In the genomic region with DNA sequence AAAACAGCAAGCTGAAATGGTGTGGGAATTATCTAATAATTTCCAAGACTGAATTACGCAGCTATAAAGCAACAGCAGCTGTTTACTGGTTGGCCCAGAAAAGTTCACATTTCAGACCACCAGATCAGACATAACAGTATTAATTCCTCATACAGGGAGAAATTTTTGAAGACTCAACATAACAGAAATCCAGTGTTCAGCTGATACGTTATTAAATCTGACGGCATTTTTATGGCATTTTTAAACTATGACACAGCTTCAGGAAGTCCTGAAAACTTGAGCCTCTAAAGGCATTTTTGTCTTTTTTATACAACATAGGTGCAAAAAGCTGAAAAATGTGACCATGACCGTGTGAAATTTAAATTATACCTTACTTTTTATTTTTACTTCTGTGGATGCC, we compare ENCODE assay signal across 24 cellular contexts.
DNase-seq lines count a peak whose midpoint lies in the region; ATAC-seq and TF ChIP-seq lines count a peak whose summit lies in the region.
"Had no signal": no experiment of that assay in that cellular context is flagged by ENCODE, and none has a peak within 500 bp of the region (broad histone marks: within the 10 kb centered on the region; RNA-seq: fewer than 3 reads in every experiment).

No MANE protein-coding gene starts in this region.

- TF ChIP-seq CTCF in fibroblast of pulmonary artery (IDR thresholded peaks at IDR 0.05; ENCODE audit: low read length, missing control alignments): no peak

- H3K4me3 ChIP-seq in fibroblast of pulmonary artery (replicated peaks; ENCODE audit: low read depth, low read length): no peak overlapping the region
- H3K4me3 ChIP-seq: breast epithelium, ovary, tibial artery had no signal

- intact Hi-C loops in sciatic nerve (cut with DNase I): no loop called here
- intact Hi-C loops in posterior cingulate gyrus (cut with DNase I): no loop called here

- DNase-seq in HCEC 1CT: peak; percentile 27
- peak; percentile 26 for DNase-seq in fibroblast of pulmonary artery (ENCODE audit: low read depth)
- no peak for DNase-seq in sciatic nerve (ENCODE audit: low spot score)
- no peak for DNase-seq in posterior cingulate gyrus
- no peak for DNase-seq in NCI-H1417 treated with DMSO at 0.1 percent for 48 hours (lab: John Stamatoyannopoulos, UW)
- DNase-seq in stimulated activated CD4-positive, alpha-beta T cell treated with anti-CD3 and anti-CD28 coated beads, Interleukin-4, amount 100 ng/mL, for 24 hours: no peak
- DNase-seq: activated CD4-positive, alpha-beta T cell treated with anti-CD3 and anti-CD28 coated beads for 48 hours; CD4-positive, alpha-beta T cell; cortex of kidney; DMS153; kidney; MM.1S; naive B cell; NCI-H2171; NCI-H748 treated with DMSO at 0.1 percent for 48 hours; ovary; stimulated activated CD4-positive, alpha-beta T cell treated with anti-CD3 and anti-CD28 coated beads, Interleukin-1b, Interleukin-23, amount 100 ng/mL, for 48 hours; stimulated activated naive B cell treated with anti-CD40 and anti-IgM and Interleukin-4, amounts not matched to agents 10 μg/mL and 1 μg/mL and 100 μg/mL, for 72 hours; T-cell; tibial artery had no signal

- ATAC-seq in SK-N-SH treated with all-trans-retinoic acid at 6 μM for 48 hours: peak; percentile 81
- peak; percentile 13 for ATAC-seq in sciatic nerve
- no peak for ATAC-seq in GM21529 (IDR thresholded peaks at IDR 0.05; ENCODE audit: unreplicated experiment)
- ATAC-seq: HCT116; stimulated activated naive B cell treated with anti-CD40 and anti-IgM and Interleukin-4, amounts not matched to agents 10 μg/mL and 1 μg/mL and 100 μg/mL, for 72 hours; T-cell had no signal

TF ChIP-seq in SK-N-SH treated with all-trans-retinoic acid at 6 μM for 48 hours, 23 proteins besides CTCF, POLR2A, EP300 and RAD21:
- TF ChIP-seq PATZ1 (CRISPR knock-in tag; IDR thresholded peaks at IDR 0.05; ENCODE audit: borderline replicate concordance) (no peak), SNAI2 (CRISPR knock-in tag; IDR thresholded peaks at IDR 0.05) (no peak), CSRNP3 (CRISPR knock-in tag; IDR thresholded peaks at IDR 0.05) (no peak), GLIS3 (CRISPR knock-in tag; IDR thresholded peaks at IDR 0.05) (no peak), ISL1 (CRISPR knock-in tag; IDR thresholded peaks at IDR 0.05) (no peak), ZC3H10 (CRISPR knock-in tag; IDR thresholded peaks at IDR 0.05) (no peak), ZFP3 (CRISPR knock-in tag; IDR thresholded peaks at IDR 0.05) (no peak), RARB (CRISPR knock-in tag; IDR thresholded peaks at IDR 0.05) (no peak), ARNTL (CRISPR knock-in tag; IDR thresholded peaks at IDR 0.05; ENCODE audit: borderline replicate concordance, low read depth) (no peak), PPARA (CRISPR knock-in tag; IDR thresholded peaks at IDR 0.05; ENCODE audit: borderline replicate concordance) (no peak), ZNF70 (CRISPR knock-in tag; IDR thresholded peaks at IDR 0.05) (no peak), ZFP30 (CRISPR knock-in tag; IDR thresholded peaks at IDR 0.05) (no peak)
- TF ChIP-seq, protein P1, sequence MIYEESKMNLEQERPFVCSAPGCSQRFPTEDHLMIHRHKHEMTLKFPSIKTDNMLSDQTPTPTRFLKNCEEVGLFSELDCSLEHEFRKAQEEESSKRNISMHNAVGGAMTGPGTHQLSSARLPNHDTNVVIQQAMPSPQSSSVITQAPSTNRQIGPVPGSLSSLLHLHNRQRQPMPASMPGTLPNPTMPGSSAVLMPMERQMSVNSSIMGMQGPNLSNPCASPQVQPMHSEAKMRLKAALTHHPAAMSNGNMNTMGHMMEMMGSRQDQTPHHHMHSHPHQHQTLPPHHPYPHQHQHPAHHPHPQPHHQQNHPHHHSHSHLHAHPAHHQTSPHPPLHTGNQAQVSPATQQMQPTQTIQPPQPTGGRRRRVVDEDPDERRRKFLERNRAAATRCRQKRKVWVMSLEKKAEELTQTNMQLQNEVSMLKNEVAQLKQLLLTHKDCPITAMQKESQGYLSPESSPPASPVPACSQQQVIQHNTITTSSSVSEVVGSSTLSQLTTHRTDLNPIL (CRISPR knock-in tag; IDR thresholded peaks at IDR 0.05; ENCODE audit: low read depth): no peak
- TF ChIP-seq, protein P2, sequence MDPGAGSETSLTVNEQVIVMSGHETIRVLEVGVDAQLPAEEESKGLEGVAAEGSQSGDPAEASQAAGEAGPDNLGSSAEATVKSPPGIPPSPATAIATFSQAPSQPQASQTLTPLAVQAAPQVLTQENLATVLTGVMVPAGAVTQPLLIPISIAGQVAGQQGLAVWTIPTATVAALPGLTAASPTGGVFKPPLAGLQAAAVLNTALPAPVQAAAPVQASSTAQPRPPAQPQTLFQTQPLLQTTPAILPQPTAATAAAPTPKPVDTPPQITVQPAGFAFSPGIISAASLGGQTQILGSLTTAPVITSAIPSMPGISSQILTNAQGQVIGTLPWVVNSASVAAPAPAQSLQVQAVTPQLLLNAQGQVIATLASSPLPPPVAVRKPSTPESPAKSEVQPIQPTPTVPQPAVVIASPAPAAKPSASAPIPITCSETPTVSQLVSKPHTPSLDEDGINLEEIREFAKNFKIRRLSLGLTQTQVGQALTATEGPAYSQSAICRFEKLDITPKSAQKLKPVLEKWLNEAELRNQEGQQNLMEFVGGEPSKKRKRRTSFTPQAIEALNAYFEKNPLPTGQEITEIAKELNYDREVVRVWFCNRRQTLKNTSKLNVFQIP (CRISPR knock-in tag; IDR thresholded peaks at IDR 0.05; ENCODE audit: borderline replicate concordance, low read depth): no peak

Comparison
In these comparisons a context has a peak if more than half of its experiments do, and no peak if none do; other contexts are left out.
1. DNase-seq: peak in HCEC 1CT (single experiment) and fibroblast of pulmonary artery (single experiment); none in sciatic nerve (single experiment), posterior cingulate gyrus (0 of 10), NCI-H1417 treated with DMSO at 0.1 percent for 48 hours (single experiment) and stimulated activated CD4-positive, alpha-beta T cell treated with anti-CD3 and anti-CD28 coated beads, Interleukin-4, amount 100 ng/mL, for 24 hours (single experiment).